9 cellular contexts compared by ENCODE assay signal in the genomic region with DNA sequence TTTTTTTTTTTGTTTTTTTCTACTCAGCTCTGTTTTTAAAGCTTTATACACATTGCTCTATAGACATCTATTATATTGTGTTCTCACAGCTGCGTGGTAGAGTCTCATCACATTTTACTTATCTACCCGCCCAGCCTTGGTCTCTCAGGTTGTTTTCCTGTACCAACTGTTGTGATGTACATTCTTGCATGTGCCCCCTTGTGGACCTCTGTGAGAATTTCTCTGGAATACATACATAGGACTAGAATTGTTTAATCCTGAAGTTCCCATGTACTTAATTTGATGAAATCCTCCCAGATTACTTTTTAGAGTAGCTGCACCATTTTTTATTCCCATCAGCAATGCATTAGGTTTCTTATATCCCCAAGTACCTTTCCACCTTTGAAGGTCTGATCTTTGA. TPM values are rescaled to one million over a fixed set of nuclear protein-coding genes. Genes with fewer than 3 reads are reported as not detected.
DNase-seq lines count a peak whose midpoint lies in the region; ATAC-seq, FAIRE-seq and TF ChIP-seq lines count a peak whose summit lies in the region.
"Had no signal": no experiment of that assay in that cellular context is flagged by ENCODE, and none has a peak within 500 bp of the region (broad histone marks: within the 10 kb centered on the region; RNA-seq: fewer than 3 reads in every experiment).

No MANE protein-coding gene starts in this region.

- no peak overlapping the region for H3K27ac ChIP-seq in A549
- H3K27ac ChIP-seq in colonic mucosa: no peak overlapping the region
- H3K27ac ChIP-seq in prostate gland: no peak overlapping the region

- TF ChIP-seq CTCF in A549 (IDR thresholded peaks at IDR 0.05) (peak; percentile 28; the same call in 1 of the 3 replicates), colonic mucosa (IDR thresholded peaks at IDR 0.05) (peak; percentile 35), prostate gland (IDR thresholded peaks at IDR 0.05) (peak in 3 of 4 experiments; percentile 30 to 45 (median 36))

- H3K36me3 Mint-ChIP-seq in activated T-cell treated with anti-CD3 and anti-CD28 coated beads, Interleukin-2, amount 50 U/mL, for 72 hours (ENCODE audit: insufficient read depth in 2 of 2): no peaks in the 10 kb centered on the region
- no peaks in the 10 kb centered on the region for H3K36me3 Mint-ChIP-seq in activated CD4-positive, alpha-beta memory T cell treated with anti-CD3 and anti-CD28 coated beads, Interleukin-2, amount 10 ng/mL, durations not matched to agents 7 days and 5 days (ENCODE audit: low read depth)

- H3K9ac ChIP-seq in colonic mucosa (ENCODE audit: low read depth in 2 of 2, low read length in 2 of 2): no peak overlapping the region

- no peak overlapping the region for H3K4me2 ChIP-seq in A549

- no peak overlapping the region for H3K4me3 Mint-ChIP-seq in activated T-cell treated with anti-CD3 and anti-CD28 coated beads, Interleukin-2, amount 50 U/mL, for 72 hours
- no peak overlapping the region for H3K4me3 Mint-ChIP-seq in activated CD4-positive, alpha-beta memory T cell treated with anti-CD3 and anti-CD28 coated beads, Interleukin-2, amount 10 ng/mL, durations not matched to agents 7 days and 5 days

- H3K27ac Mint-ChIP-seq in activated T-cell treated with anti-CD3 and anti-CD28 coated beads, Interleukin-2, amount 50 U/mL, for 72 hours: no peak overlapping the region
- H3K27ac Mint-ChIP-seq in activated CD4-positive, alpha-beta memory T cell treated with anti-CD3 and anti-CD28 coated beads, Interleukin-2, amount 10 ng/mL, durations not matched to agents 7 days and 5 days: no peak overlapping the region

- no peaks in the 10 kb centered on the region for H3K9me3 Mint-ChIP-seq in activated T-cell treated with anti-CD3 and anti-CD28 coated beads, Interleukin-2, amount 50 U/mL, for 72 hours
- no peaks in the 10 kb centered on the region for H3K9me3 Mint-ChIP-seq in activated CD4-positive, alpha-beta memory T cell treated with anti-CD3 and anti-CD28 coated beads, Interleukin-2, amount 10 ng/mL, durations not matched to agents 7 days and 5 days

- CTCF ChIA-PET in A549 (lab: Yijun Ruan, JAX): interaction anchor here (0.6 to 4.6 kb wide), 4 partner anchors 11 to 285 kb away, joined by 3 to 26 read pairs (median 4); no protein-coding TSS in a partner anchor
- CTCF ChIA-PET in activated CD4-positive, alpha-beta memory T cell treated with anti-CD3 and anti-CD28 coated beads, Interleukin-2, amount 10 ng/mL, durations not matched to agents 7 days and 5 days (lab: Charles Lee): no interaction called here

- ATAC-seq in A549 (peak in 1 of 2 experiments; percentile 66; a peak in 2 of 6 replicates), GM18867 (IDR thresholded peaks at IDR 0.05; ENCODE audit: unreplicated experiment) (peak; percentile 55)
- no peak for ATAC-seq in activated T-cell treated with anti-CD3 and anti-CD28 coated beads, Interleukin-2, amount 50 U/mL, for 72 hours (replicated peaks in 1 of 2)

- no peaks in the 10 kb centered on the region for H3K27me3 Mint-ChIP-seq in activated T-cell treated with anti-CD3 and anti-CD28 coated beads, Interleukin-2, amount 50 U/mL, for 72 hours (ENCODE audit: low read depth)
- no peaks in the 10 kb centered on the region for H3K27me3 Mint-ChIP-seq in activated CD4-positive, alpha-beta memory T cell treated with anti-CD3 and anti-CD28 coated beads, Interleukin-2, amount 10 ng/mL, durations not matched to agents 7 days and 5 days

- 13% methylated on average over 2 of the region's 2 CpGs for WGBS in A549 (ENCODE audit: missing lambda C conversion rate)
- WGBS in prostate gland: 50% methylated on average over 2 of the region's 2 CpGs

- peak; percentile 3 to 61 for DNase-seq in A549 (ENCODE audit: low read depth in 1 of 2, low spot score in 1 of 2)
- peak; percentile 42 for DNase-seq in NCI-H2171 (lab: John Stamatoyannopoulos, UW)
- DNase-seq in colonic mucosa: peak; percentile 46
- DNase-seq in prostate gland (ENCODE audit: low spot score): peak; percentile 32
- DNase-seq in activated T-cell treated with anti-CD3 and anti-CD28 coated beads, Interleukin-2, amount 50 U/mL, for 72 hours: no peak
- no peak for DNase-seq in activated CD4-positive, alpha-beta memory T cell treated with anti-CD3 and anti-CD28 coated beads, Interleukin-2, amount 10 ng/mL, durations not matched to agents 7 days and 5 days
- DNase-seq in DMS79 treated with DMSO at 0.1 percent for 48 hours (lab: John Stamatoyannopoulos, UW): no peak

- H3K27me3 ChIP-seq in colonic mucosa (no peaks in the 10 kb centered on the region), prostate gland (replicated peaks; ENCODE audit: insufficient read depth) (no peaks in the 10 kb centered on the region)

- TF ChIP-seq POLR2A in A549 (IDR thresholded peaks at IDR 0.05; ENCODE audit: low read length) (no peak), prostate gland (IDR thresholded peaks at IDR 0.05) (no peak)

- no peak for TF ChIP-seq EP300 in A549 (IDR thresholded peaks at IDR 0.05)

- no peaks in the 10 kb centered on the region for H3K4me1 Mint-ChIP-seq in activated T-cell treated with anti-CD3 and anti-CD28 coated beads, Interleukin-2, amount 50 U/mL, for 72 hours (ENCODE audit: low read depth)
- H3K4me1 Mint-ChIP-seq in activated CD4-positive, alpha-beta memory T cell treated with anti-CD3 and anti-CD28 coated beads, Interleukin-2, amount 10 ng/mL, durations not matched to agents 7 days and 5 days: no peaks in the 10 kb centered on the region

- no peaks in the 10 kb centered on the region for H3K36me3 ChIP-seq in colonic mucosa
- no peaks in the 10 kb centered on the region for H3K36me3 ChIP-seq in prostate gland

- TF ChIP-seq RAD21 in A549 (conservative IDR thresholded peaks at IDR 0.05 in 1 of 2, IDR thresholded peaks at IDR 0.05 in 1 of 2): peak; percentile 30 to 37; a peak in 3 of 5 replicates

- no peaks in the 10 kb centered on the region for H3K4me1 ChIP-seq in A549
- H3K4me1 ChIP-seq in colonic mucosa: no peaks in the 10 kb centered on the region
- no peaks in the 10 kb centered on the region for H3K4me1 ChIP-seq in prostate gland (replicated peaks)

- intact Hi-C loops in colonic mucosa (cut with DNase I) (loop anchor here (2.0 kb wide), 1 partner anchor 281 kb away; no protein-coding TSS in a partner anchor), prostate gland (cut with DNase I) (loop anchor here (5.0 kb wide), 1 partner anchor 280 kb away; no protein-coding TSS in a partner anchor)

- POLR2A ChIA-PET in A549 (lab: Yijun Ruan, JAX): no interaction called here
- POLR2A ChIA-PET in activated CD4-positive, alpha-beta memory T cell treated with anti-CD3 and anti-CD28 coated beads, Interleukin-2, amount 10 ng/mL, durations not matched to agents 7 days and 5 days (lab: Charles Lee): no interaction called here

- H3K4me3 ChIP-seq in A549 (no peak overlapping the region), colonic mucosa (no peak overlapping the region), prostate gland (no peak overlapping the region)

- H3K9me3 ChIP-seq in A549: no peaks in the 10 kb centered on the region
- H3K9me3 ChIP-seq in colonic mucosa: no peaks in the 10 kb centered on the region
- no peaks in the 10 kb centered on the region for H3K9me3 ChIP-seq in prostate gland

- no peak for FAIRE-seq in A549 (lab: Jason Lieb, UNC)
- FAIRE-seq: colon had no signal

TF ChIP-seq in A549, 52 proteins besides CTCF, POLR2A, EP300 and RAD21:
- TF ChIP-seq SMC3 (IDR thresholded peaks at IDR 0.05) (peak; percentile 54), FOSL2 (IDR thresholded peaks at IDR 0.05) (no peak), FOSL2 (CRISPR knock-in tag; IDR thresholded peaks at IDR 0.05) (no peak)

RNA-seq across cellular contexts. Expression of a gene that starts 40.4 kb away (rescaled TPM):
- polyA plus RNA-seq in A549 (2011; rRNA removed): 0.20 and 0.48 TPM in 2 replicates
- polyA plus RNA-seq in A549 (2012; cell fraction: cytosol; rRNA removed): 0.01 TPM in 1 of 2 replicates, not detected in the other
- polyA plus RNA-seq in A549 (2012; cell fraction: nucleus; rRNA removed): not detected in 2 replicates
- polyA plus RNA-seq in A549 (2017; fragmentation: RNase III; extraction: RNeasy Plus Mini Kit Qiagen cat#74134 plus additional on column Dnase treatment): 0.04 to 0.16 TPM in 2 of 3 replicates, not detected in the other
- 0.24 and 0.41 TPM in 2 replicates for polyA minus RNA-seq in A549 (2011; rRNA and poly(A)+ RNA removed)
- 10 to 100 TPM; 25.1 to 45.2 TPM for total RNA-seq in colonic mucosa
- total RNA-seq in prostate gland: not detected
- not detected for total RNA-seq in activated T-cell treated with anti-CD3 and anti-CD28 coated beads, Interleukin-2, amount 50 U/mL, for 72 hours
- not detected for total RNA-seq in activated CD4-positive, alpha-beta memory T cell treated with anti-CD3 and anti-CD28 coated beads, Interleukin-2, amount 10 ng/mL, durations not matched to agents 7 days and 5 days

Comparison
In these comparisons a context has a peak if more than half of its experiments do, and no peak if none do; other contexts are left out.
1. DNase-seq: peak in A549 (2 of 2), NCI-H2171 (single experiment), colonic mucosa (single experiment) and prostate gland (single experiment); none in activated T-cell treated with anti-CD3 and anti-CD28 coated beads, Interleukin-2, amount 50 U/mL, for 72 hours (0 of 2), activated CD4-positive, alpha-beta memory T cell treated with anti-CD3 and anti-CD28 coated beads, Interleukin-2, amount 10 ng/mL, durations not matched to agents 7 days and 5 days (single experiment) and DMS79 treated with DMSO at 0.1 percent for 48 hours (single experiment).
2. RNA of a gene that starts 40.4 kb away (total RNA-seq): 25.1 to 45.2 TPM in colonic mucosa; not detected in prostate gland, not detected in activated T-cell treated with anti-CD3 and anti-CD28 coated beads, Interleukin-2, amount 50 U/mL, for 72 hours and not detected in activated CD4-positive, alpha-beta memory T cell treated with anti-CD3 and anti-CD28 coated beads, Interleukin-2, amount 10 ng/mL, durations not matched to agents 7 days and 5 days; every median in the first group is over 10 times any median in the second.
3. Peak in every context shown above with its lines, with median percentiles within 50 percentile points of each other: CTCF ChIP-seq.